In the genomic region with DNA sequence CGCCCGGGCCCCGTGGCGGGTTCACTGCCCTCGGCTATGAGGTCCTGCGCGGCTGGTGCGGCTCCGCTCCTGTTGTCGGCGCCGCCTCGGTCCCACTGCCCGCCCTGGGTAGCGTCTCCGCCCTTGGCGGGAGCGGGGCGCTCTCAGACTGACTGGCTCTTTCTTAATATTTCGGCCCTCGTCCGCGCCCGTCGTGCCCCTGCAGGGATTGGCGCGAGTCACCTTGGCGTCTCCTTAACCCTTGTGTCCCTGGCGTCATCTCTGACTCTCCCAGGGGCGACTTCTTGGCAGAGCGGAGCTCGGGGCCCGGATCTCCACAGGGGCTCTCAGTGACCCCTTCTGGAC, we compare ENCODE assay signal across 8 cellular contexts. TPM values are rescaled to one million over a fixed set of nuclear protein-coding genes. Genes with fewer than 3 reads are reported as not detected.
DNase-seq lines count a peak whose midpoint lies in the region; ATAC-seq, FAIRE-seq and TF ChIP-seq lines count a peak whose summit lies in the region.

No MANE protein-coding gene starts in this region.

- no peak for TF ChIP-seq EP300 in SK-N-SH (IDR thresholded peaks at IDR 0.05; ENCODE audit: borderline replicate concordance in 1 of 2, low read depth in 1 of 2, low read length in 1 of 2)

- H3K4me1 ChIP-seq in SK-N-SH (ENCODE audit: control insufficient read depth in 1 of 2, insufficient read depth in 2 of 2, low read depth in 1 of 2, low read length in 1 of 2) (peaks cover 16 to 38% of the 10 kb centered on the region in 2 experiments; a peak in 3 of 4 replicates), endothelial cell of umbilical vein (ENCODE audit: control insufficient read depth, extremely low read depth, insufficient read depth, low read length) (peaks cover 18% of the 10 kb centered on the region)

- ATAC-seq in SK-N-SH treated with all-trans-retinoic acid at 6 μM for 48 hours (no peak), GM19324 (IDR thresholded peaks at IDR 0.05; ENCODE audit: low FRiP score, unreplicated experiment) (no peak), GM21390 (IDR thresholded peaks at IDR 0.05; ENCODE audit: unreplicated experiment) (no peak)
- ATAC-seq in activated CD4-positive, alpha-beta T cell treated with anti-CD3 and anti-CD28 coated beads for 36 hours, result no peak
- no peak for ATAC-seq in natural killer cell treated with Interleukin-12 subunit alpha and Interleukin-12 subunit beta and Interleukin-15 and Interleukin-18, amount 100 ng/mL, for 72 hours

- no peaks in the 10 kb centered on the region for H3K9me3 Mint-ChIP-seq in activated CD4-positive, alpha-beta T cell treated with anti-CD3 and anti-CD28 coated beads for 36 hours (ENCODE audit: low read depth)
- H3K9me3 Mint-ChIP-seq in natural killer cell treated with Interleukin-12 subunit alpha and Interleukin-12 subunit beta and Interleukin-15 and Interleukin-18, amount 100 ng/mL, for 72 hours, result no peaks in the 10 kb centered on the region

- H3K4me3 Mint-ChIP-seq in activated CD4-positive, alpha-beta T cell treated with anti-CD3 and anti-CD28 coated beads for 36 hours, result peak overlapping the region; percentile 93
- H3K4me3 Mint-ChIP-seq in natural killer cell treated with Interleukin-12 subunit alpha and Interleukin-12 subunit beta and Interleukin-15 and Interleukin-18, amount 100 ng/mL, for 72 hours, result peak overlapping the region; percentile 88

- H3K4me2 ChIP-seq in SK-N-SH (peak overlapping the region; percentile 97), endothelial cell of umbilical vein (ENCODE audit: insufficient read depth, low read length) (peak overlapping the region; percentile 62)

- peak overlapping the region; percentile 96 for H3K27ac Mint-ChIP-seq in activated CD4-positive, alpha-beta T cell treated with anti-CD3 and anti-CD28 coated beads for 36 hours
- H3K27ac Mint-ChIP-seq in natural killer cell treated with Interleukin-12 subunit alpha and Interleukin-12 subunit beta and Interleukin-15 and Interleukin-18, amount 100 ng/mL, for 72 hours, result peak overlapping the region; percentile 97 to 100

- H3K27me3 ChIP-seq in SK-N-SH (ENCODE audit: insufficient read depth), result no peaks in the 10 kb centered on the region
- H3K27me3 ChIP-seq in endothelial cell of umbilical vein (ENCODE audit: control insufficient read depth in 2 of 2, insufficient read depth in 2 of 2, low read length in 2 of 2), result no peaks in the 10 kb centered on the region

- no CpG with 5 or more reads among the region's 33 CpGs for WGBS in SK-N-SH (ENCODE audit: low lambda C conversion rate)

- peaks cover 24% of the 10 kb centered on the region for H3F3A ChIP-seq in SK-N-SH (replicated peaks; ENCODE audit: insufficient read depth)

- no peaks in the 10 kb centered on the region for H3K9me2 ChIP-seq in SK-N-SH

- peaks cover 59% of the 10 kb centered on the region for H4K20me1 ChIP-seq in SK-N-SH (ENCODE audit: insufficient read depth)
- no peaks in the 10 kb centered on the region for H4K20me1 ChIP-seq in endothelial cell of umbilical vein (replicated peaks; ENCODE audit: control insufficient read depth, extremely low read depth, insufficient read depth, low read length)

- H2AFZ ChIP-seq in SK-N-SH (ENCODE audit: low read depth) (no peak overlapping the region), endothelial cell of umbilical vein (ENCODE audit: low read depth, low read length) (no peak overlapping the region)

- peaks cover 40% of the 10 kb centered on the region for H3K36me3 Mint-ChIP-seq in activated CD4-positive, alpha-beta T cell treated with anti-CD3 and anti-CD28 coated beads for 36 hours (ENCODE audit: low read depth)
- H3K36me3 Mint-ChIP-seq in natural killer cell treated with Interleukin-12 subunit alpha and Interleukin-12 subunit beta and Interleukin-15 and Interleukin-18, amount 100 ng/mL, for 72 hours, result peaks cover 17% of the 10 kb centered on the region

- CTCF ChIA-PET in SK-N-SH (lab: Yijun Ruan, JAX), result interaction anchor here (0.6 to 34.6 kb wide), 13 partner anchors 8 to 103 kb away, joined by 3 to 1218 read pairs (median 4); no protein-coding TSS in a partner anchor
- CTCF ChIA-PET in activated CD4-positive, alpha-beta T cell treated with anti-CD3 and anti-CD28 coated beads for 36 hours (lab: Charles Lee), result interaction anchor here (0.7 to 1.4 kb wide), 6 partner anchors 27 to 989 kb away, joined by 3 to 5 read pairs (median 3); no protein-coding TSS in a partner anchor
- CTCF ChIA-PET in endothelial cell of umbilical vein (lab: Charles Lee), result interaction anchor here (0.6 to 13.8 kb wide), 4 partner anchors 35 to 96 kb away, joined by 4 to 583 read pairs (median 7); no protein-coding TSS in a partner anchor

- peaks cover 34% of the 10 kb centered on the region for H3K4me1 Mint-ChIP-seq in activated CD4-positive, alpha-beta T cell treated with anti-CD3 and anti-CD28 coated beads for 36 hours
- peaks cover 44 to 49% of the 10 kb centered on the region in 2 donors for H3K4me1 Mint-ChIP-seq in natural killer cell treated with Interleukin-12 subunit alpha and Interleukin-12 subunit beta and Interleukin-15 and Interleukin-18, amount 100 ng/mL, for 72 hours (ENCODE audit: low read depth in 2 of 2)

- H3K79me2 ChIP-seq in SK-N-SH (ENCODE audit: insufficient read depth), result peaks cover 62% of the 10 kb centered on the region
- peaks cover 41% of the 10 kb centered on the region for H3K79me2 ChIP-seq in endothelial cell of umbilical vein (ENCODE audit: control insufficient read depth, insufficient read depth, low read length)

- H3K36me3 ChIP-seq in SK-N-SH (replicated peaks in 1 of 2; ENCODE audit: control insufficient read depth in 1 of 2, insufficient read depth in 2 of 2, low read length in 1 of 2) (peaks cover 17 to 23% of the 10 kb centered on the region in 2 experiments), endothelial cell of umbilical vein (ENCODE audit: control insufficient read depth in 2 of 2, extremely low read depth in 1 of 2, insufficient read depth in 2 of 2, low read length in 2 of 2) (peaks cover 11 to 17% of the 10 kb centered on the region in 2 experiments)

- no peak for TF ChIP-seq RAD21 in SK-N-SH (IDR thresholded peaks at IDR 0.05; ENCODE audit: low read length)

- no peaks in the 10 kb centered on the region for H3K9me1 ChIP-seq in endothelial cell of umbilical vein (replicated peaks; ENCODE audit: control insufficient read depth, extremely low read depth, insufficient read depth, low read length)

- POLR2A ChIA-PET in SK-N-SH (lab: Yijun Ruan, JAX) (interaction anchor here (1.0 to 3.1 kb wide), 7 partner anchors 12 to 245 kb away, joined by 3 to 38 read pairs (median 4); a partner anchor contains a TSS), endothelial cell of umbilical vein (lab: Charles Lee) (interaction anchor here (0.7 to 1.7 kb wide), 3 partner anchors 43 to 874 kb away, joined by 3 to 5 read pairs (median 4); no protein-coding TSS in a partner anchor)
- POLR2A ChIA-PET in activated CD4-positive, alpha-beta T cell treated with anti-CD3 and anti-CD28 coated beads for 36 hours (lab: Charles Lee), result interaction anchor here (0.7 to 4.4 kb wide), 7 partner anchors 32 to 246 kb away, joined by 3 to 104 read pairs (median 5); a partner anchor contains a TSS

- TF ChIP-seq CTCF in SK-N-SH (IDR thresholded peaks at IDR 0.05) (no peak), endothelial cell of umbilical vein (IDR thresholded peaks at IDR 0.05; ENCODE audit: extremely low read depth in 1 of 2, insufficient read depth in 1 of 2, low read depth in 1 of 2, low read length in 2 of 2) (no peak)

- FAIRE-seq in endothelial cell of umbilical vein (lab: Jason Lieb, UNC), result no peak

- H3K9me3 ChIP-seq in SK-N-SH (no peaks in the 10 kb centered on the region), endothelial cell of umbilical vein (replicated peaks; ENCODE audit: control insufficient read depth, insufficient read depth, low read length) (no peaks in the 10 kb centered on the region)

- TF ChIP-seq POLR2A in endothelial cell of umbilical vein (IDR thresholded peaks at IDR 0.05; ENCODE audit: low read depth, low read length), result no peak

- intact Hi-C loops in activated CD4-positive, alpha-beta T cell treated with anti-CD3 and anti-CD28 coated beads for 36 hours (cut with DNase I, micrococcal nuclease), result loop anchor here (2.0 to 5.0 kb wide), 2 partner anchors 245 to 1543 kb away; a partner anchor contains a TSS
- intact Hi-C loops in endothelial cell of umbilical vein (cut with micrococcal nuclease), result loop anchor here (5.0 kb wide), 1 partner anchor 197 kb away; no protein-coding TSS in a partner anchor

- no TSS peak for BruUV-seq in endothelial cell of umbilical vein (replicated peaks; lab: Mats Ljungman, UMichigan)

- peaks cover 2% of the 10 kb centered on the region for H3K27me3 Mint-ChIP-seq in activated CD4-positive, alpha-beta T cell treated with anti-CD3 and anti-CD28 coated beads for 36 hours
- no peaks in the 10 kb centered on the region for H3K27me3 Mint-ChIP-seq in natural killer cell treated with Interleukin-12 subunit alpha and Interleukin-12 subunit beta and Interleukin-15 and Interleukin-18, amount 100 ng/mL, for 72 hours

- H3K27ac ChIP-seq in SK-N-SH (ENCODE audit: low read depth in 2 of 2, low read length in 1 of 2), result peak overlapping the region; percentile 92
- peak overlapping the region; percentile 83 for H3K27ac ChIP-seq in endothelial cell of umbilical vein (ENCODE audit: insufficient read depth, low read depth, low read length)

- H3K9ac ChIP-seq in SK-N-SH (peak overlapping the region; percentile 98), endothelial cell of umbilical vein (replicated peaks; ENCODE audit: extremely low read depth, insufficient read depth, low read length) (peak overlapping the region; percentile 96)

- no peak for DNase-seq in SK-N-SH
- DNase-seq in activated CD4-positive, alpha-beta T cell treated with anti-CD3 and anti-CD28 coated beads for 36 hours, result peak; percentile 53
- DNase-seq in endothelial cell of umbilical vein (ENCODE audit: low read depth, low spot score), result peak; percentile 27
- DNase-seq in natural killer cell treated with Interleukin-12 subunit alpha and Interleukin-12 subunit beta and Interleukin-15 and Interleukin-18, amount 100 ng/mL, for 72 hours (ENCODE audit: low spot score), result no peak
- DNase-seq in NCI-H2196 treated with DMSO at 0.1 percent for 48 hours (lab: John Stamatoyannopoulos, UW; ENCODE audit: unreplicated experiment), result no peak

- dilution Hi-C loops in endothelial cell of umbilical vein (cut with MboI; ENCODE audit: extremely low pct_ligation_motif_present, low sequenced_read_pairs), result no loop called here

- H3K4me3 ChIP-seq in SK-N-SH (ENCODE audit: low read depth in 2 of 2, low read length in 1 of 2), result peak overlapping the region; percentile 96 to 100
- peak overlapping the region; percentile 82 to 98 (median 86) for H3K4me3 ChIP-seq in endothelial cell of umbilical vein (replicated peaks in 1 of 3; ENCODE audit: insufficient read depth in 1 of 3, low read depth in 1 of 3, low read length in 3 of 3)

RNA-seq across cellular contexts. Expression of a gene that starts 1.3 kb away (rescaled TPM):
- polyA plus RNA-seq in SK-N-SH (2012; rRNA removed) (517 and 767 TPM in 2 replicates), endothelial cell of umbilical vein (273 and 404 TPM in 2 replicates)
- 733 and 1,021 TPM in 2 replicates for polyA plus RNA-seq in SK-N-SH (2012; cell fraction: cytosol; rRNA removed)
- polyA plus RNA-seq in SK-N-SH (2012; cell fraction: nucleus; rRNA removed), result 319 and 439 TPM in 2 replicates
- 1,000 to 10,000 TPM; 2,106 to 2,969 TPM for total RNA-seq in activated CD4-positive, alpha-beta T cell treated with anti-CD3 and anti-CD28 coated beads for 36 hours
- 1,418 and 1,488 TPM in 2 replicates for total RNA-seq in endothelial cell of umbilical vein
- polyA plus RNA-seq in endothelial cell of umbilical vein (2011; cell fraction: cytosol; rRNA removed), result 749 and 766 TPM in 2 replicates
- polyA plus RNA-seq in endothelial cell of umbilical vein (2011; cell fraction: nucleus; rRNA removed), result 329 and 598 TPM in 2 replicates
- 1,179 and 1,542 TPM in 2 replicates for polyA plus RNA-seq in endothelial cell of umbilical vein (2012)
- 229 and 282 TPM in 2 replicates for polyA minus RNA-seq in endothelial cell of umbilical vein
- polyA minus RNA-seq in endothelial cell of umbilical vein (2011; cell fraction: cytosol; rRNA and poly(A)+ RNA removed), result 411 TPM
- 112 and 238 TPM in 2 replicates for polyA minus RNA-seq in endothelial cell of umbilical vein (2011; cell fraction: nucleus; rRNA and poly(A)+ RNA removed)
- total RNA-seq in natural killer cell treated with Interleukin-12 subunit alpha and Interleukin-12 subunit beta and Interleukin-15 and Interleukin-18, amount 100 ng/mL, for 72 hours, result 1,000 to 10,000 TPM; 1,013 to 1,764 TPM

Comparison
In these comparisons a context has a peak if more than half of its experiments do, and no peak if none do; other contexts are left out.
1. DNase-seq: peak in activated CD4-positive, alpha-beta T cell treated with anti-CD3 and anti-CD28 coated beads for 36 hours (single experiment) and endothelial cell of umbilical vein (single experiment); none in SK-N-SH (single experiment), natural killer cell treated with Interleukin-12 subunit alpha and Interleukin-12 subunit beta and Interleukin-15 and Interleukin-18, amount 100 ng/mL, for 72 hours (single experiment) and NCI-H2196 treated with DMSO at 0.1 percent for 48 hours (single experiment).